36 cellular contexts compared by ENCODE assay signal in genomic region chr13:101799196-101799595, GRCh38.
"Had no signal": no experiment of that assay in that cellular context is flagged by ENCODE, and none has a peak within 500 bp of the region (broad histone marks: within the 10 kb centered on the region; RNA-seq: fewer than 3 reads in every experiment).

No MANE protein-coding gene starts in this region.

- H3K36me3 ChIP-seq: adrenal gland, esophagus squamous epithelium, gastroesophageal sphincter, WERI-Rb-1 had no signal

- H3K4me3 Mint-ChIP-seq: activated CD4-positive, alpha-beta memory T cell treated with anti-CD3 and anti-CD28 coated beads for 36 hours; activated CD4-positive, alpha-beta T cell treated with anti-CD3 and anti-CD28 coated beads for 36 hours; activated CD4-positive, alpha-beta T cell treated with anti-CD3 and anti-CD28 coated beads, Interleukin-2, amount 10 ng/mL, durations not matched to agents 24 days and 14 days; activated CD8-positive, alpha-beta memory T cell treated with anti-CD3 and anti-CD28 coated beads, Interleukin-2, amount 10 ng/mL, durations not matched to agents 7 days and 5 days; activated CD8-positive, alpha-beta T cell treated with anti-CD3 and anti-CD28 coated beads, Interleukin-2, amount 10 ng/mL, durations not matched to agents 7 days and 5 days; activated naive CD4-positive, alpha-beta T cell treated with anti-CD3 and anti-CD28 coated beads for 36 hours; activated naive CD4-positive, alpha-beta T cell treated with anti-CD3 and anti-CD28 coated beads, Interleukin-2, amount 50 U/mL, for 24 hours; activated naive CD8-positive, alpha-beta T cell treated with anti-CD3 and anti-CD28 coated beads for 36 hours; activated naive CD8-positive, alpha-beta T cell treated with anti-CD3 and anti-CD28 coated beads, Interleukin-2, amount 50 U/mL, for 24 hours; activated T-helper 1 cell treated with anti-CD3 and anti-CD28 coated beads, Interleukin-12 subunit alpha, Interleukin-12 subunit beta, Interleukin-2, Interleukin-4 antibody, amounts not matched to agents 30 ng/mL and 10 ng/mL and 1 ng/mL, durations not matched to agents 14 hours and 24 hours and 36 hours; effector memory CD8-positive, alpha-beta T cell; T-helper 17 cell; T-helper 2 cell treated with Interferon-gamma antibody and Interleukin-4, amounts not matched to agents 5 μg/mL and 100 μg/mL, for 36 hours had no signal

- H3K9me3 ChIP-seq: adrenal gland, body of pancreas, esophagus squamous epithelium, gastroesophageal sphincter had no signal

- H3K27ac ChIP-seq: adrenal gland, body of pancreas, epithelial cell of prostate, esophagus squamous epithelium, gastroesophageal sphincter, WERI-Rb-1 had no signal

- H3K9me3 Mint-ChIP-seq: activated CD4-positive, alpha-beta memory T cell treated with anti-CD3 and anti-CD28 coated beads for 36 hours; activated CD4-positive, alpha-beta T cell treated with anti-CD3 and anti-CD28 coated beads, Interleukin-2, amount 10 ng/mL, durations not matched to agents 24 days and 14 days; activated naive CD4-positive, alpha-beta T cell treated with anti-CD3 and anti-CD28 coated beads for 36 hours; activated naive CD4-positive, alpha-beta T cell treated with anti-CD3 and anti-CD28 coated beads, Interleukin-2, amount 50 U/mL, for 24 hours; activated naive CD8-positive, alpha-beta T cell treated with anti-CD3 and anti-CD28 coated beads for 36 hours; activated naive CD8-positive, alpha-beta T cell treated with anti-CD3 and anti-CD28 coated beads, Interleukin-2, amount 50 U/mL, for 24 hours; activated T-helper 1 cell treated with anti-CD3 and anti-CD28 coated beads, Interleukin-12 subunit alpha, Interleukin-12 subunit beta, Interleukin-2, Interleukin-4 antibody, amounts not matched to agents 30 ng/mL and 10 ng/mL and 1 ng/mL, durations not matched to agents 14 hours and 24 hours and 36 hours; activated T-helper 2 cell treated with anti-CD3 and anti-CD28 coated beads, Interferon-gamma antibody, Interleukin-2, Interleukin-4, amounts not matched to agents 10 μg/mL and 5 μg/mL and 100 μg/mL, durations not matched to agents 14 hours and 24 hours and 36 hours; effector memory CD8-positive, alpha-beta T cell; T-helper 2 cell treated with Interferon-gamma antibody and Interleukin-4, amounts not matched to agents 5 μg/mL and 100 μg/mL, for 36 hours had no signal

- DNase-seq: activated CD4-positive, alpha-beta memory T cell treated with anti-CD3 and anti-CD28 coated beads for 36 hours; activated CD4-positive, alpha-beta T cell treated with anti-CD3 and anti-CD28 coated beads for 36 hours; activated CD4-positive, alpha-beta T cell treated with anti-CD3 and anti-CD28 coated beads, Interleukin-2, amount 10 ng/mL, durations not matched to agents 24 days and 14 days; activated CD4-positive, CD25-positive, alpha-beta regulatory T cell; activated CD4-positive, CD25-positive, alpha-beta regulatory T cell treated with anti-CD3 and anti-CD28 coated beads, Interleukin-2, amount 50 U/mL, for 72 hours; activated CD8-positive, alpha-beta memory T cell treated with anti-CD3 and anti-CD28 coated beads, Interleukin-2, amount 10 ng/mL, durations not matched to agents 7 days and 5 days; activated CD8-positive, alpha-beta memory T cell treated with anti-CD3 and anti-CD28 coated beads, Interleukin-2, amount 50 U/mL, for 4 hours; activated CD8-positive, alpha-beta T cell treated with anti-CD3 and anti-CD28 coated beads, Interleukin-2, amount 10 ng/mL, durations not matched to agents 7 days and 5 days; activated effector memory CD4-positive, alpha-beta T cell treated with anti-CD3 and anti-CD28 coated beads, Interleukin-2, amount 50 U/mL, for 16 hours; activated naive CD4-positive, alpha-beta T cell treated with anti-CD3 and anti-CD28 coated beads for 36 hours; activated naive CD8-positive, alpha-beta T cell treated with anti-CD3 and anti-CD28 coated beads for 36 hours; activated naive CD8-positive, alpha-beta T cell treated with anti-CD3 and anti-CD28 coated beads, Interleukin-2, amount 50 U/mL, for 24 hours; activated T-cell treated with anti-CD3 and anti-CD28 coated beads, Interleukin-2, amount 50 U/mL, for 1 hour; activated T-cell treated with anti-CD3 and anti-CD28 coated beads, Interleukin-2, amount 50 U/mL, for 48 hours; adrenal gland; amygdala; aorta; body of pancreas; caudate nucleus; cortex of kidney; dermis blood vessel endothelial cell; effector CD4-positive, alpha-beta T cell; effector memory CD8-positive, alpha-beta T cell; esophagus squamous epithelium; foreskin melanocyte; head of caudate nucleus; T-helper 1 cell; T-helper 17 cell; T1000; WERI-Rb-1 had no signal

- H3K27me3 ChIP-seq: adrenal gland, body of pancreas, esophagus squamous epithelium, gastroesophageal sphincter had no signal

- H3K4me3 ChIP-seq: adrenal gland, body of pancreas, esophagus squamous epithelium, gastroesophageal sphincter had no signal

- H3K4me1 Mint-ChIP-seq: activated CD4-positive, alpha-beta T cell treated with anti-CD3 and anti-CD28 coated beads for 36 hours; activated CD4-positive, alpha-beta T cell treated with anti-CD3 and anti-CD28 coated beads, Interleukin-2, amount 10 ng/mL, durations not matched to agents 24 days and 14 days; activated CD8-positive, alpha-beta memory T cell treated with anti-CD3 and anti-CD28 coated beads, Interleukin-2, amount 10 ng/mL, durations not matched to agents 7 days and 5 days; activated naive CD4-positive, alpha-beta T cell treated with anti-CD3 and anti-CD28 coated beads, Interleukin-2, amount 50 U/mL, for 24 hours; activated naive CD8-positive, alpha-beta T cell treated with anti-CD3 and anti-CD28 coated beads for 36 hours; activated naive CD8-positive, alpha-beta T cell treated with anti-CD3 and anti-CD28 coated beads, Interleukin-2, amount 50 U/mL, for 24 hours; T-helper 17 cell had no signal

- H3K36me3 Mint-ChIP-seq: activated CD4-positive, alpha-beta memory T cell treated with anti-CD3 and anti-CD28 coated beads for 36 hours; activated CD8-positive, alpha-beta memory T cell treated with anti-CD3 and anti-CD28 coated beads, Interleukin-2, amount 10 ng/mL, durations not matched to agents 7 days and 5 days; activated naive CD4-positive, alpha-beta T cell treated with anti-CD3 and anti-CD28 coated beads, Interleukin-2, amount 50 U/mL, for 24 hours; activated naive CD8-positive, alpha-beta T cell treated with anti-CD3 and anti-CD28 coated beads for 36 hours had no signal

- H3K27ac Mint-ChIP-seq: activated CD4-positive, alpha-beta memory T cell treated with anti-CD3 and anti-CD28 coated beads for 36 hours; activated CD4-positive, alpha-beta T cell treated with anti-CD3 and anti-CD28 coated beads for 36 hours; activated CD4-positive, alpha-beta T cell treated with anti-CD3 and anti-CD28 coated beads, Interleukin-2, amount 10 ng/mL, durations not matched to agents 24 days and 14 days; activated CD8-positive, alpha-beta memory T cell treated with anti-CD3 and anti-CD28 coated beads, Interleukin-2, amount 10 ng/mL, durations not matched to agents 7 days and 5 days; activated CD8-positive, alpha-beta T cell treated with anti-CD3 and anti-CD28 coated beads, Interleukin-2, amount 10 ng/mL, durations not matched to agents 7 days and 5 days; activated naive CD4-positive, alpha-beta T cell treated with anti-CD3 and anti-CD28 coated beads for 36 hours; activated naive CD4-positive, alpha-beta T cell treated with anti-CD3 and anti-CD28 coated beads, Interleukin-2, amount 50 U/mL, for 24 hours; activated naive CD8-positive, alpha-beta T cell treated with anti-CD3 and anti-CD28 coated beads for 36 hours; activated naive CD8-positive, alpha-beta T cell treated with anti-CD3 and anti-CD28 coated beads, Interleukin-2, amount 50 U/mL, for 24 hours; activated T-helper 1 cell treated with anti-CD3 and anti-CD28 coated beads, Interleukin-12 subunit alpha, Interleukin-12 subunit beta, Interleukin-2, Interleukin-4 antibody, amounts not matched to agents 30 ng/mL and 10 ng/mL and 1 ng/mL, durations not matched to agents 14 hours and 24 hours and 36 hours; activated T-helper 2 cell treated with anti-CD3 and anti-CD28 coated beads, Interferon-gamma antibody, Interleukin-2, Interleukin-4, amounts not matched to agents 10 μg/mL and 5 μg/mL and 100 μg/mL, durations not matched to agents 14 hours and 24 hours and 36 hours; effector memory CD8-positive, alpha-beta T cell; T-helper 17 cell; T-helper 2 cell treated with Interferon-gamma antibody and Interleukin-4, amounts not matched to agents 5 μg/mL and 100 μg/mL, for 36 hours had no signal

- ATAC-seq: activated CD4-positive, alpha-beta T cell treated with anti-CD3 and anti-CD28 coated beads for 36 hours; activated CD8-positive, alpha-beta memory T cell treated with anti-CD3 and anti-CD28 coated beads, Interleukin-2, amount 10 ng/mL, durations not matched to agents 7 days and 5 days; activated CD8-positive, alpha-beta T cell treated with anti-CD3 and anti-CD28 coated beads, Interleukin-2, amount 10 ng/mL, durations not matched to agents 7 days and 5 days; activated naive CD8-positive, alpha-beta T cell treated with anti-CD3 and anti-CD28 coated beads, Interleukin-2, amount 50 U/mL, for 24 hours; body of pancreas; effector memory CD8-positive, alpha-beta T cell; gastroesophageal sphincter; T-helper 17 cell had no signal

- H3K4me1 ChIP-seq: adrenal gland, body of pancreas, esophagus squamous epithelium, gastroesophageal sphincter had no signal

- H3K27me3 Mint-ChIP-seq: activated CD4-positive, alpha-beta T cell treated with anti-CD3 and anti-CD28 coated beads, Interleukin-2, amount 10 ng/mL, durations not matched to agents 24 days and 14 days had no signal
